In genomic region chr4:3861720-3862639, GRCh38 we compare ENCODE assay signal across 18 cellular contexts.
"Had no signal": no experiment of that assay in that cellular context is flagged by ENCODE, and none has a peak within 500 bp of the region (broad histone marks: within the 10 kb centered on the region; RNA-seq: fewer than 3 reads in every experiment).

No MANE protein-coding gene starts in this region.

- H3K4me3 ChIP-seq: hepatocyte, prostate gland, upper lobe of left lung had no signal

- H3K9me3 ChIP-seq: prostate gland, upper lobe of left lung had no signal

- H3K27me3 ChIP-seq: upper lobe of left lung had no signal

- DNase-seq: activated CD4-positive, alpha-beta T cell treated with anti-CD3 and anti-CD28 coated beads for 1 hour; activated CD4-positive, alpha-beta T cell treated with anti-CD3 and anti-CD28 coated beads, Interleukin-2, amount 50 U/mL, for 48 hours; activated effector memory CD4-positive, alpha-beta T cell treated with Interleukin-2 at 50 U/mL for 16 hours; activated T-cell treated with anti-CD3 and anti-CD28 coated beads, Interleukin-2, amount 50 U/mL, for 4 hours; kidney glomerular epithelial cell; left ventricle myocardium superior; mesenchymal stem cell; occipital lobe; right cardiac atrium; small intestine; stimulated activated CD4-positive, alpha-beta T cell treated with anti-CD3 and anti-CD28 coated beads, Interleukin-4, amount 100 ng/mL, for 24 hours; stimulated activated naive CD4-positive, alpha-beta T cell; substantia nigra; T-cell; T-helper 9 cell had no signal

- H3K4me1 ChIP-seq: prostate gland had no signal

- H3K36me3 ChIP-seq: prostate gland, upper lobe of left lung had no signal

- H3K27ac ChIP-seq: hepatocyte, prostate gland, upper lobe of left lung had no signal
